9 cellular contexts compared by ENCODE assay signal in the genomic region with DNA sequence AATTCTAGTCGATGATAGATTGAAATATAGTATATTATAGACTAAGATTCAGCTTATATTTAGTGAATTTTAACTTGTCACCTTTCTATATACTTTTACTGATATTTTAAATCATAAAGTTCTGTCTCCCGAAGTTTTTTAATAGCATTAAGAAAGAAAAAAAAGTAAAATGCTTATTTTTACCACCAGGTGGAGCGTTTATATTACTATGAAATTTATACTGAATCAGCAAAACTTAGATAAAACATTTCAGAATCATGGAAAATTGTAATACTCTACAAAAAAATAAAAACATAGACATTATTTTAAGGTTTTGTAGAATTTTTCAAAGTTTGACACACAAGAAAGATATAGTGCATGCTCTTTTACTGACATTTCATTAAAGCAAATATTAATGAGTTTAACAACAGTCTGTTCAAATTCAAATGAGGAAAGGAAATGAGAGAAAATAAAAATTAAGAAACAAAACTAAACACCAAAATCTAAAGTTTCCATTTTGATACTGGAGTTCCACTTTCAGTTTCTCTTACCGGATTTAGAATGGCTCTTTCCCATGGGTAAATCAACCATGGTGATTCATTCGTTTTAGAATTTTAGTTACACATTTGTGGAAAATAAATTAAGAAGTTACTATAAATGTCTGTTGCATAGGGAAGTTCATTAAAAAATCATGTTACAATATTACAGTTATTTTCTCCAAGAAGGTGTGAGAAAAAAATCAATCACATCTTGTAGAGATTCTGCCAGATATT.
DNase-seq lines count a peak whose midpoint lies in the region; ATAC-seq and TF ChIP-seq lines count a peak whose summit lies in the region.
"Had no signal": no experiment of that assay in that cellular context is flagged by ENCODE, and none has a peak within 500 bp of the region (broad histone marks: within the 10 kb centered on the region; RNA-seq: fewer than 3 reads in every experiment).

No MANE protein-coding gene starts in this region.

- no peak overlapping the region for H4K91ac ChIP-seq in mesenchymal stem cell (ENCODE audit: low read length)

- no peak overlapping the region for H4K8ac ChIP-seq in mesenchymal stem cell (ENCODE audit: low read length)

- H2BK120ac ChIP-seq in mesenchymal stem cell (ENCODE audit: low read depth, low read length) = no peak overlapping the region

- in situ Hi-C loops in KBM-7 (cut with MboI; ENCODE audit: low pct_unique_long_range_greater_than_20kb, low sequenced_read_pairs) = no loop called here

- H3K18ac ChIP-seq in mesenchymal stem cell (ENCODE audit: low read depth in 1 of 2, low read length in 2 of 2) = no peak overlapping the region

- no peaks in the 10 kb centered on the region for H3K36me3 Mint-ChIP-seq in CD8-positive, alpha-beta T cell
- H3K36me3 Mint-ChIP-seq: IgD-negative memory B cell had no signal

- TF ChIP-seq CTCF in VCaP (conservative IDR thresholded peaks at IDR 0.05) (peak; percentile 67), omental fat pad (IDR thresholded peaks at IDR 0.05) (no peak)
- TF ChIP-seq CTCF in CD8-positive, alpha-beta T cell (IDR thresholded peaks at IDR 0.05) = no peak

- POLR2A ChIA-PET in CD8-positive, alpha-beta T cell (lab: Charles Lee) = no interaction called here

- no CpG with 5 or more reads among the region's 5 CpGs for WGBS in mesenchymal stem cell

- no peaks in the 10 kb centered on the region for H3K4me1 Mint-ChIP-seq in CD8-positive, alpha-beta T cell (ENCODE audit: low read depth)

- H3K23ac ChIP-seq in mesenchymal stem cell (ENCODE audit: low read length in 2 of 2) = no peak overlapping the region

- H3K27me3 ChIP-seq in mesenchymal stem cell (ENCODE audit: control insufficient read depth in 1 of 2, insufficient read depth in 1 of 2, low read length in 2 of 2) = no peaks in the 10 kb centered on the region
- no peaks in the 10 kb centered on the region for H3K27me3 ChIP-seq in CD8-positive, alpha-beta T cell (ENCODE audit: insufficient read depth, low read length)

- no peak overlapping the region for H2BK15ac ChIP-seq in mesenchymal stem cell (ENCODE audit: low read depth, poor library complexity, severe bottlenecking)

- no peak overlapping the region for H3K14ac ChIP-seq in mesenchymal stem cell (ENCODE audit: low read length in 2 of 2)

- no peak overlapping the region for H3K4me3 Mint-ChIP-seq in CD8-positive, alpha-beta T cell
- H3K4me3 Mint-ChIP-seq: IgD-negative memory B cell had no signal

- H3K4me3 ChIP-seq in mesenchymal stem cell (ENCODE audit: insufficient read depth in 1 of 2, low read depth in 1 of 2, low read length in 2 of 2) = peak overlapping the region in 1 of 2 experiments; percentile 74
- no peak overlapping the region for H3K4me3 ChIP-seq in CD8-positive, alpha-beta T cell (ENCODE audit: low read depth, low read length)

- H3K36me3 ChIP-seq in mesenchymal stem cell (ENCODE audit: control insufficient read depth in 1 of 2, insufficient read depth in 2 of 2, low read depth in 1 of 2, low read length in 2 of 2) = no peaks in the 10 kb centered on the region
- H3K36me3 ChIP-seq in CD8-positive, alpha-beta T cell (ENCODE audit: insufficient read depth, low read length) = no peaks in the 10 kb centered on the region

- H3K27ac Mint-ChIP-seq in CD8-positive, alpha-beta T cell = no peak overlapping the region

- H2BK12ac ChIP-seq in mesenchymal stem cell (ENCODE audit: low read length in 2 of 2) = no peak overlapping the region

- no peaks in the 10 kb centered on the region for H3K27me3 Mint-ChIP-seq in CD8-positive, alpha-beta T cell (ENCODE audit: low read depth)
- H3K27me3 Mint-ChIP-seq: IgD-negative memory B cell had no signal

- no peaks in the 10 kb centered on the region for H3K79me1 ChIP-seq in mesenchymal stem cell (replicated peaks; ENCODE audit: low read length, poor library complexity, severe bottlenecking)

- no peaks in the 10 kb centered on the region for H3K9me3 ChIP-seq in mesenchymal stem cell (ENCODE audit: control insufficient read depth, low read length)
- no peaks in the 10 kb centered on the region for H3K9me3 ChIP-seq in CD8-positive, alpha-beta T cell (ENCODE audit: low read length)

- no peak for ATAC-seq in CD8-positive, alpha-beta T cell
- no peak for ATAC-seq in HG03342 (IDR thresholded peaks at IDR 0.05; ENCODE audit: unreplicated experiment)
- no peak for ATAC-seq in omental fat pad (ENCODE audit: low FRiP score)

- H2AK5ac ChIP-seq in mesenchymal stem cell (ENCODE audit: low read length, severe bottlenecking) = no peak overlapping the region

- no peak overlapping the region for H3K4ac ChIP-seq in mesenchymal stem cell (ENCODE audit: low read depth in 1 of 2, low read length in 2 of 2)

- H2BK5ac ChIP-seq in mesenchymal stem cell (ENCODE audit: low read depth, low read length, poor library complexity, severe bottlenecking) = no peak overlapping the region

- CTCF ChIA-PET in CD8-positive, alpha-beta T cell (lab: Charles Lee) = no interaction called here

- no peak overlapping the region for H3K27ac ChIP-seq in VCaP
- no peak overlapping the region for H3K27ac ChIP-seq in mesenchymal stem cell (ENCODE audit: low read length, poor library complexity, severe bottlenecking)
- H3K27ac ChIP-seq in CD8-positive, alpha-beta T cell (ENCODE audit: low read depth, low read length) = no peak overlapping the region

- peak overlapping the region; percentile 95 for H3K9ac ChIP-seq in mesenchymal stem cell (ENCODE audit: low read length)

- no peak overlapping the region for H3K4me2 ChIP-seq in mesenchymal stem cell (ENCODE audit: low read length, poor library complexity, severe bottlenecking)

- DNase-seq in DMS53 treated with DMSO at 0.1 percent for 48 hours (lab: John Stamatoyannopoulos, UW; ENCODE audit: unreplicated experiment) (peak; percentile 39), KBM-7 (peak; percentile 19), mesenchymal stem cell (peak; percentile 7), DMS79 (lab: John Stamatoyannopoulos, UW) (no peak), omental fat pad (ENCODE audit: low spot score) (no peak)
- no peak for DNase-seq in CD8-positive, alpha-beta T cell

- no peaks in the 10 kb centered on the region for H3K4me1 ChIP-seq in mesenchymal stem cell (ENCODE audit: control insufficient read depth, insufficient read depth, low read depth, low read length)
- no peaks in the 10 kb centered on the region for H3K4me1 ChIP-seq in CD8-positive, alpha-beta T cell (ENCODE audit: insufficient read depth, low read length)

- H3K9me3 Mint-ChIP-seq in CD8-positive, alpha-beta T cell = peaks cover 2% of the 10 kb centered on the region
- H3K9me3 Mint-ChIP-seq: IgD-negative memory B cell had no signal

- H2AFZ ChIP-seq in mesenchymal stem cell (ENCODE audit: low read depth, low read length) = no peak overlapping the region

- intact Hi-C loops in CD8-positive, alpha-beta T cell (cut with DNase I, micrococcal nuclease) = no loop called here

Comparison
In these comparisons a context has a peak if more than half of its experiments do, and no peak if none do; other contexts are left out.
1. DNase-seq: peak in DMS53 treated with DMSO at 0.1 percent for 48 hours (single experiment), KBM-7 (single experiment) and mesenchymal stem cell (single experiment); none in CD8-positive, alpha-beta T cell (0 of 7), DMS79 (single experiment) and omental fat pad (single experiment).